8 cellular contexts compared by ENCODE assay signal in genomic region chr1:148333875-148334338, GRCh38.
DNase-seq lines count a peak whose midpoint lies in the region; ATAC-seq, FAIRE-seq and TF ChIP-seq lines count a peak whose summit lies in the region.

No MANE protein-coding gene starts in this region.

- ATAC-seq in GM21576 (IDR thresholded peaks at IDR 0.05; ENCODE audit: unreplicated experiment) = no peak

- TF ChIP-seq CTCF in AG10803 (conservative IDR thresholded peaks at IDR 0.05; ENCODE audit: low read length) (no peak), bronchial epithelial cell (IDR thresholded peaks at IDR 0.05; ENCODE audit: insufficient read depth, low read length, severe bottlenecking) (no peak)

- H3K9ac ChIP-seq in mucosa of stomach (ENCODE audit: low read length) = peak overlapping the region; percentile 77

- no peaks in the 10 kb centered on the region for H3K9me3 ChIP-seq in mucosa of stomach (ENCODE audit: control insufficient read depth, low read length)

- H3K27me3 ChIP-seq in bronchial epithelial cell (ENCODE audit: control insufficient read depth, insufficient read depth, low read length) (no peaks in the 10 kb centered on the region), mucosa of stomach (ENCODE audit: control insufficient read depth, insufficient read depth, low read length) (peaks cover 11% of the 10 kb centered on the region)

- H3K4me3 ChIP-seq in AG10803 (ENCODE audit: low read length) (peak overlapping the region; percentile 77), bronchial epithelial cell (ENCODE audit: low read depth, low read length) (peak overlapping the region; percentile 38), mucosa of stomach (ENCODE audit: low read length) (peak overlapping the region; percentile 58)

- H3K4me1 ChIP-seq in mucosa of stomach (ENCODE audit: control insufficient read depth, insufficient read depth, low read length) = no peaks in the 10 kb centered on the region

- no peak for DNase-seq in AG10803 (ENCODE audit: low read depth)
- DNase-seq in KG1 (lab: John Stamatoyannopoulos, UW) = peak; percentile 49
- DNase-seq in bronchial epithelial cell (ENCODE audit: low read depth) = peak; percentile 15
- DNase-seq in NCI-H146 treated with DMSO at 0.1 percent for 48 hours (lab: John Stamatoyannopoulos, UW; ENCODE audit: unreplicated experiment) = no peak
- no peak for DNase-seq in NCI-H187 treated with DMSO at 0.1 percent for 48 hours (lab: John Stamatoyannopoulos, UW)
- DNase-seq in DMS114 treated with DMSO at 0.1 percent for 48 hours (lab: John Stamatoyannopoulos, UW; ENCODE audit: unreplicated experiment) = no peak

- FAIRE-seq in bronchial epithelial cell (lab: Jason Lieb, UNC) = no peak

- no peaks in the 10 kb centered on the region for H3K36me3 ChIP-seq in bronchial epithelial cell (ENCODE audit: control insufficient read depth, insufficient read depth, low read length)
- no peaks in the 10 kb centered on the region for H3K36me3 ChIP-seq in mucosa of stomach (ENCODE audit: control insufficient read depth, insufficient read depth, low read length)

Comparison
In these comparisons a context has a peak if more than half of its experiments do, and no peak if none do; other contexts are left out.
1. DNase-seq: peak in KG1 (single experiment) and bronchial epithelial cell (single experiment); none in AG10803 (single experiment), NCI-H146 treated with DMSO at 0.1 percent for 48 hours (single experiment), NCI-H187 treated with DMSO at 0.1 percent for 48 hours (single experiment) and DMS114 treated with DMSO at 0.1 percent for 48 hours (single experiment).
2. Peak in every context shown above with its lines, with median percentiles within 50 percentile points of each other: H3K4me3 ChIP-seq.